21 cellular contexts compared by ENCODE assay signal in the genomic region with DNA sequence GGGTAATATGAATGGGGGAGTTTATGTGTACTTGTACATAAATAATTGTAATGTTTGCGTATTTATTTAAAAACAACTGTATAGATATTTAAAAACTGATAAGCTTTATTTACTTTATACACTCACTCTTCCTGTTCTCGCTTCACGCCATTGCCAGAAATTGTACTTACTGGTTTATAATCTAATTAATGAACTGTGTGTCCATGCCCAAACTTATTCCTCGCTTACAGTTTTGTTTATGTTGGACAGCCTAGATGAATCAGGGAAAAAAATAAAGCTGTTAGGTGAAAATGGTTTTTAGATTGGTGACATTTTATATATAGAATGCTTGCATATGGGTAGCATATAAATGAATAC. TPM values are rescaled to one million over a fixed set of nuclear protein-coding genes. Genes with fewer than 3 reads are reported as not detected.
"Had no signal": no experiment of that assay in that cellular context is flagged by ENCODE, and none has a peak within 500 bp of the region (broad histone marks: within the 10 kb centered on the region; RNA-seq: fewer than 3 reads in every experiment).

No MANE protein-coding gene starts in this region.

- H3K4me3 Mint-ChIP-seq: activated CD8-positive, alpha-beta memory T cell treated with anti-CD3 and anti-CD28 coated beads, Interleukin-2, amount 10 ng/mL, durations not matched to agents 7 days and 5 days; activated naive CD8-positive, alpha-beta T cell treated with anti-CD3 and anti-CD28 coated beads for 36 hours; naive thymus-derived CD8-positive, alpha-beta T cell; T-helper 1 cell treated with Interleukin-12 subunit alpha and Interleukin-12 subunit beta and Interleukin-4 antibody, amounts not matched to agents 30 μg/mL and 1 μg/mL, for 36 hours; type B pancreatic cell had no signal

- H3K27me3 ChIP-seq: cardiac muscle cell, colonic mucosa, right lobe of liver, spleen had no signal

- H3K4me2 ChIP-seq: SK-N-SH had no signal

- H3K36me3 ChIP-seq: cardiac muscle cell, colonic mucosa, lower lobe of right lung, prostate gland, right lobe of liver had no signal

- DNase-seq: activated CD4-positive, alpha-beta T cell treated with anti-CD3 and anti-CD28 coated beads for 1 hour; activated CD4-positive, alpha-beta T cell treated with anti-CD3 and anti-CD28 coated beads, Interleukin-2, amount 50 U/mL, for 48 hours; activated CD8-positive, alpha-beta memory T cell treated with anti-CD3 and anti-CD28 coated beads, Interleukin-2, amount 10 ng/mL, durations not matched to agents 7 days and 5 days; activated gamma-delta T cell; activated naive CD8-positive, alpha-beta T cell treated with anti-CD3 and anti-CD28 coated beads for 36 hours; activated T-cell treated with anti-CD3 and anti-CD28 coated beads, Interleukin-2, amount 50 U/mL, for 48 hours; colonic mucosa; effector CD8-positive, alpha-beta T cell; lower lobe of right lung; mucosa of descending colon; naive thymus-derived CD8-positive, alpha-beta T cell; nucleus accumbens; right lobe of liver; SK-N-SH; spleen; stimulated activated CD4-positive, alpha-beta T cell treated with anti-CD3 and anti-CD28 coated beads, Interleukin-1b, Interleukin-23, amount 100 ng/mL, for 48 hours; stimulated activated naive CD4-positive, alpha-beta T cell had no signal

- H3K4me3 ChIP-seq: cardiac muscle cell, colonic mucosa, lower lobe of right lung, mucosa of descending colon, prostate gland, right lobe of liver, spleen had no signal

- H3K9me3 ChIP-seq: colonic mucosa, lower lobe of right lung, mucosa of descending colon, prostate gland, right lobe of liver, SK-N-SH, spleen had no signal

- H3K27ac Mint-ChIP-seq: activated CD8-positive, alpha-beta memory T cell treated with anti-CD3 and anti-CD28 coated beads, Interleukin-2, amount 10 ng/mL, durations not matched to agents 7 days and 5 days; activated naive CD8-positive, alpha-beta T cell treated with anti-CD3 and anti-CD28 coated beads for 36 hours; T-helper 1 cell treated with Interleukin-12 subunit alpha and Interleukin-12 subunit beta and Interleukin-4 antibody, amounts not matched to agents 30 μg/mL and 1 μg/mL, for 36 hours had no signal

- H3K9ac ChIP-seq: SK-N-SH had no signal

- H3K27ac ChIP-seq: cardiac muscle cell, colonic mucosa, lower lobe of right lung, prostate gland, right lobe of liver, spleen had no signal

- H3K27me3 Mint-ChIP-seq: activated CD8-positive, alpha-beta memory T cell treated with anti-CD3 and anti-CD28 coated beads, Interleukin-2, amount 10 ng/mL, durations not matched to agents 7 days and 5 days; activated naive CD8-positive, alpha-beta T cell treated with anti-CD3 and anti-CD28 coated beads for 36 hours; naive thymus-derived CD8-positive, alpha-beta T cell; type B pancreatic cell had no signal

- H3K9me3 Mint-ChIP-seq: activated naive CD8-positive, alpha-beta T cell treated with anti-CD3 and anti-CD28 coated beads for 36 hours; naive thymus-derived CD8-positive, alpha-beta T cell; T-helper 1 cell treated with Interleukin-12 subunit alpha and Interleukin-12 subunit beta and Interleukin-4 antibody, amounts not matched to agents 30 μg/mL and 1 μg/mL, for 36 hours; type B pancreatic cell had no signal

- H3K4me1 ChIP-seq: colonic mucosa, lower lobe of right lung, prostate gland had no signal

RNA-seq across cellular contexts. Expression of gene LHX1, which starts 42.3 kb away (rescaled TPM):
- total RNA-seq: colonic mucosa; lower lobe of right lung; mucosa of descending colon; naive thymus-derived CD8-positive, alpha-beta T cell; prostate gland; right lobe of liver; spleen had no signal
- polyA plus RNA-seq: naive thymus-derived CD8-positive, alpha-beta T cell; SK-N-SH; spleen had no signal
